In the genomic region with DNA sequence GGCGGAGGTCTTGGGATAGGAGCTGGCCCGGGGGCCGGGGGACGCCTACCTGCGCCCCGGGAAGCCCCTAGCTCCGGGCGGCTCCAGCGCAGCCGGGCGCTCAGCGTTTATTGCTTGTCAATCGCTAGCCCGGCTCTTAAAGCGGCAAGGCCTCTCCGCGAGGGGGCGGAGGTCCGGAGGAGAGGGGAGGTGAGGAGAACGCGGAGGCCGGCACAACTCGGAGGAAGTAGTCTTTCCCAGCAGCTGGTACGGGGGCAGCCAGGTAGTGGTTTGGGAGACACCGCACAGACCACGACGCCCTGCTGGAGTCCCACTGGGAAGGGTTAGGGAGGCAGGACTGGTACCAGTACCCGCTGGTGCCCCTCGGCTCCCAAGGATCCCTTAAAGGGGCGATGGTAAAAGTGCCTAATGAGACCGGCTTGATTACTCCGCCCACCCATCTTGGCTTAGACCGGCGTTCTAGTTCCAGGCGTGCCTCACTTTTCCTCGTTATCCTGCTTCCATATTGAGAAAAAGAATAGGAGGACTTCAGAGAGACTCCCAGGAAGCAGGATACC, we compare ENCODE assay signal across 8 cellular contexts. TPM values are rescaled to one million over a fixed set of nuclear protein-coding genes. Genes with fewer than 3 reads are reported as not detected.
A peak's percentile ranks its signal among the peaks of the same experiment; 100 is the strongest.
DNase-seq lines count a peak whose midpoint lies in the region; ATAC-seq and TF ChIP-seq lines count a peak whose summit lies in the region.

A gene with protein sequence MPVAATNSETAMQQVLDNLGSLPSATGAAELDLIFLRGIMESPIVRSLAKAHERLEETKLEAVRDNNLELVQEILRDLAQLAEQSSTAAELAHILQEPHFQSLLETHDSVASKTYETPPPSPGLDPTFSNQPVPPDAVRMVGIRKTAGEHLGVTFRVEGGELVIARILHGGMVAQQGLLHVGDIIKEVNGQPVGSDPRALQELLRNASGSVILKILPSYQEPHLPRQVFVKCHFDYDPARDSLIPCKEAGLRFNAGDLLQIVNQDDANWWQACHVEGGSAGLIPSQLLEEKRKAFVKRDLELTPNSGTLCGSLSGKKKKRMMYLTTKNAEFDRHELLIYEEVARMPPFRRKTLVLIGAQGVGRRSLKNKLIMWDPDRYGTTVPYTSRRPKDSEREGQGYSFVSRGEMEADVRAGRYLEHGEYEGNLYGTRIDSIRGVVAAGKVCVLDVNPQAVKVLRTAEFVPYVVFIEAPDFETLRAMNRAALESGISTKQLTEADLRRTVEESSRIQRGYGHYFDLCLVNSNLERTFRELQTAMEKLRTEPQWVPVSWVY (minus strand): TSS at position 112 of the 557 bp plus-strand sequence. CDS start 3,076 bp downstream, outside the sequence.

- H3K27ac Mint-ChIP-seq in CD4-positive, CD25-positive, alpha-beta regulatory T cell, result peak within 1 kb of the TSS in 2 of 3 donors; percentile 90 to 95
- H3K27ac Mint-ChIP-seq in T-helper 17 cell, result peak within 1 kb of the TSS; percentile 41
- H3K27ac Mint-ChIP-seq in progenitor cell of endocrine pancreas, result no peak within 1 kb of the TSS

- TF ChIP-seq CTCF in astrocyte of the cerebellum (IDR thresholded peaks at IDR 0.05; ENCODE audit: low read depth, low read length, missing control alignments) (peak; percentile 24), right atrium auricular region (IDR thresholded peaks at IDR 0.05) (peak; percentile 20 to 45), progenitor cell of endocrine pancreas (IDR thresholded peaks at IDR 0.05; ENCODE audit: unreplicated experiment) (peak; percentile 20)

- peaks cover 66% of the 10 kb centered on the region for H3K27me3 Mint-ChIP-seq in CD4-positive, CD25-positive, alpha-beta regulatory T cell
- H3K27me3 Mint-ChIP-seq in T-helper 17 cell, result peaks cover 27% of the 10 kb centered on the region
- H3K27me3 Mint-ChIP-seq in progenitor cell of endocrine pancreas, result peaks cover 64% of the 10 kb centered on the region

- H3K36me3 Mint-ChIP-seq in CD4-positive, CD25-positive, alpha-beta regulatory T cell, result no peaks in the 10 kb centered on the region
- H3K36me3 Mint-ChIP-seq in T-helper 17 cell (ENCODE audit: low read depth) (no peaks in the 10 kb centered on the region), progenitor cell of endocrine pancreas (ENCODE audit: insufficient read depth) (no peaks in the 10 kb centered on the region)

- H3K9me3 Mint-ChIP-seq in CD4-positive, CD25-positive, alpha-beta regulatory T cell, result no peaks in the 10 kb centered on the region
- H3K9me3 Mint-ChIP-seq in progenitor cell of endocrine pancreas (ENCODE audit: low read depth), result no peaks in the 10 kb centered on the region

- H3K4me3 ChIP-seq in CD4-positive, CD25-positive, alpha-beta regulatory T cell (ENCODE audit: low read depth, low read length), result peak within 1 kb of the TSS; percentile 44
- H3K4me3 ChIP-seq in astrocyte of the cerebellum (ENCODE audit: low read depth, low read length), result peak within 1 kb of the TSS; percentile 72
- peak within 1 kb of the TSS; percentile 67 to 84 for H3K4me3 ChIP-seq in right atrium auricular region

- no peaks in the 10 kb centered on the region for H3K9me3 ChIP-seq in CD4-positive, CD25-positive, alpha-beta regulatory T cell (ENCODE audit: control insufficient read depth in 2 of 2, low read length in 2 of 2)
- H3K9me3 ChIP-seq in T-helper 17 cell (ENCODE audit: control insufficient read depth, low read length, poor library complexity, severe bottlenecking), result no peaks in the 10 kb centered on the region
- no peaks in the 10 kb centered on the region for H3K9me3 ChIP-seq in right atrium auricular region

- H3K4me1 ChIP-seq in CD4-positive, CD25-positive, alpha-beta regulatory T cell (ENCODE audit: control insufficient read depth, insufficient read depth, low read length, poor library complexity, severe bottlenecking), result peaks cover 25% of the 10 kb centered on the region
- H3K4me1 ChIP-seq in right atrium auricular region, result peaks cover 0 to 32% of the 10 kb centered on the region in 2 donors

- peaks cover 18% of the 10 kb centered on the region for H3K27me3 ChIP-seq in CD4-positive, CD25-positive, alpha-beta regulatory T cell (ENCODE audit: control insufficient read depth, insufficient read depth, low read length)
- no peaks in the 10 kb centered on the region for H3K27me3 ChIP-seq in right atrium auricular region

- in situ Hi-C loops in astrocyte of the cerebellum (cut with HindIII; ENCODE audit: low sequenced_read_pairs), result no loop called here

- peaks cover 0 to 27% (median 14%) of the 10 kb centered on the region in 4 donors for H3K4me1 Mint-ChIP-seq in CD4-positive, CD25-positive, alpha-beta regulatory T cell
- H3K4me1 Mint-ChIP-seq in T-helper 17 cell, result peaks cover 23% of the 10 kb centered on the region
- peaks cover 5% of the 10 kb centered on the region for H3K4me1 Mint-ChIP-seq in progenitor cell of endocrine pancreas (ENCODE audit: low read depth)

- peak; percentile 31 to 63 (median 53) for DNase-seq in CD4-positive, CD25-positive, alpha-beta regulatory T cell
- DNase-seq in KG1 (lab: John Stamatoyannopoulos, UW), result peak; percentile 27
- DNase-seq in T-helper 17 cell, result peak; percentile 33 to 42 (median 38)
- DNase-seq in astrocyte of the cerebellum (ENCODE audit: low read depth), result peak; percentile 32
- DNase-seq in right atrium auricular region (ENCODE audit: low spot score), result peak; percentile 75
- peak; percentile 72 for DNase-seq in progenitor cell of endocrine pancreas (ENCODE audit: low spot score, unreplicated experiment)

- no peak within 1 kb of the TSS for H3K27ac ChIP-seq in CD4-positive, CD25-positive, alpha-beta regulatory T cell (ENCODE audit: insufficient read depth, low read length, poor library complexity, severe bottlenecking)
- peak within 1 kb of the TSS; percentile 88 to 90 for H3K27ac ChIP-seq in right atrium auricular region

- no peaks in the 10 kb centered on the region for H3K36me3 ChIP-seq in CD4-positive, CD25-positive, alpha-beta regulatory T cell (ENCODE audit: control insufficient read depth, insufficient read depth, low read length)
- H3K36me3 ChIP-seq in right atrium auricular region, result no peaks in the 10 kb centered on the region

- H3K4me3 Mint-ChIP-seq in CD4-positive, CD25-positive, alpha-beta regulatory T cell, result peak within 1 kb of the TSS; percentile 74 to 92 (median 86)
- H3K4me3 Mint-ChIP-seq in T-helper 17 cell (peak within 1 kb of the TSS; percentile 91), progenitor cell of endocrine pancreas (ENCODE audit: low read depth) (peak within 1 kb of the TSS; percentile 71)

- peak; percentile 33 to 66 for ATAC-seq in CD4-positive, CD25-positive, alpha-beta regulatory T cell (ENCODE audit: low read depth in 2 of 2)
- ATAC-seq in T-helper 17 cell, result peak; percentile 71
- no peak for ATAC-seq in GM19351 (IDR thresholded peaks at IDR 0.05; ENCODE audit: unreplicated experiment)
- no peak for ATAC-seq in GM21447 (IDR thresholded peaks at IDR 0.05; ENCODE audit: unreplicated experiment)

RNA-seq across cellular contexts. Expression of the gene that starts here (rescaled TPM):
- 1.6 TPM for total RNA-seq in CD4-positive, CD25-positive, alpha-beta regulatory T cell
- polyA plus RNA-seq in CD4-positive, CD25-positive, alpha-beta regulatory T cell, result under 1 TPM in 1 of 4 donors, not detected in 3; 0.47 TPM
- total RNA-seq in T-helper 17 cell, result 1 to 10 TPM; 1.5 to 2.2 TPM
- total RNA-seq in right atrium auricular region, result 10 to 100 TPM; 11.9 to 15.6 TPM
- 5.4 and 6.4 TPM in 2 replicates for total RNA-seq in progenitor cell of endocrine pancreas

Comparison
In these comparisons a context has a peak if more than half of its experiments do, and no peak if none do; other contexts are left out.
1. ATAC-seq: peak in CD4-positive, CD25-positive, alpha-beta regulatory T cell (2 of 2) and T-helper 17 cell (single experiment); none in GM19351 (single experiment) and GM21447 (single experiment).
2. Peak in every context shown above with its lines, with median percentiles within 50 percentile points of each other: DNase-seq, H3K4me3 ChIP-seq, H3K4me3 Mint-ChIP-seq and CTCF ChIP-seq.